In genomic region chr6:61886608-61887259, GRCh38 we compare ENCODE assay signal across 10 cellular contexts.
A peak's percentile ranks its signal among the peaks of the same experiment; 100 is the strongest.
DNase-seq lines count a peak whose midpoint lies in the region; ATAC-seq and TF ChIP-seq lines count a peak whose summit lies in the region.
"Had no signal": no experiment of that assay in that cellular context is flagged by ENCODE, and none has a peak within 500 bp of the region (broad histone marks: within the 10 kb centered on the region; RNA-seq: fewer than 3 reads in every experiment).

No MANE protein-coding gene starts in this region.

- no peaks in the 10 kb centered on the region for H3K9me3 Mint-ChIP-seq in progenitor cell of endocrine pancreas (ENCODE audit: low read depth)

- intact Hi-C loops in posterior vena cava (cut with DNase I), result loop anchor here in 1 of 2 donors (10.0 kb wide), 1 partner anchor 1638 kb away; no protein-coding TSS in a partner anchor

- peak overlapping the region; percentile 73 for H2AFZ ChIP-seq in SU-DHL-6 (ENCODE audit: low read depth, low read length, severe bottlenecking)

- TF ChIP-seq CTCF in SU-DHL-6 (IDR thresholded peaks at IDR 0.05; ENCODE audit: insufficient read depth, low read length, poor library complexity, severe bottlenecking) (peak; percentile 28), progenitor cell of endocrine pancreas (IDR thresholded peaks at IDR 0.05; ENCODE audit: unreplicated experiment) (peak; percentile 26)

- H3F3A ChIP-seq in SU-DHL-6 (ENCODE audit: insufficient read depth), result no peaks in the 10 kb centered on the region

- H3K27ac Mint-ChIP-seq in progenitor cell of endocrine pancreas, result no peak overlapping the region

- H3K27ac ChIP-seq in HUES48 (ENCODE audit: low read depth, low read length) (peak overlapping the region; percentile 7), SU-DHL-6 (ENCODE audit: low read depth, low read length) (no peak overlapping the region)
- H3K27ac ChIP-seq: gastroesophageal sphincter had no signal

- H3K36me3 ChIP-seq in HUES48 (ENCODE audit: control insufficient read depth, insufficient read depth, low read length) (no peaks in the 10 kb centered on the region), SU-DHL-6 (ENCODE audit: low read length) (no peaks in the 10 kb centered on the region)
- H3K36me3 ChIP-seq: gastroesophageal sphincter had no signal

- no peak overlapping the region for H3K4me3 Mint-ChIP-seq in progenitor cell of endocrine pancreas (ENCODE audit: low read depth)

- no peaks in the 10 kb centered on the region for H3K9me2 ChIP-seq in SU-DHL-6 (replicated peaks; ENCODE audit: insufficient read depth, low read length)

- H3K9me3 ChIP-seq in HUES48 (ENCODE audit: control insufficient read depth, insufficient read depth, low read length) (no peaks in the 10 kb centered on the region), SU-DHL-6 (ENCODE audit: insufficient read depth, low read length) (no peaks in the 10 kb centered on the region; the same call in 1 of the 2 replicates)
- H3K9me3 ChIP-seq: gastroesophageal sphincter had no signal

- DNase-seq in NCI-H2227 treated with DMSO at 0.1 percent for 48 hours (lab: John Stamatoyannopoulos, UW) (peak; percentile 7), NCI-H2227 (lab: John Stamatoyannopoulos, UW; ENCODE audit: unreplicated experiment) (no peak), progenitor cell of endocrine pancreas (ENCODE audit: low spot score, unreplicated experiment) (no peak), posterior vena cava (ENCODE audit: low spot score) (no peak)
- DNase-seq in activated T-cell treated with anti-CD3 and anti-CD28 coated beads, Interleukin-2, amount 50 U/mL, for 1 hour, result no peak
- DNase-seq: activated CD4-positive, CD25-positive, alpha-beta regulatory T cell treated with anti-CD3 and anti-CD28 coated beads, Interleukin-2, amount 50 U/mL, for 72 hours had no signal

- H3K27me3 Mint-ChIP-seq in progenitor cell of endocrine pancreas, result no peaks in the 10 kb centered on the region

- no peak overlapping the region for H3K4me3 ChIP-seq in HUES48 (ENCODE audit: low read depth, low read length)
- H3K4me3 ChIP-seq in SU-DHL-6 (ENCODE audit: insufficient read depth, low read length, poor library complexity, severe bottlenecking), result no peak overlapping the region
- H3K4me3 ChIP-seq: gastroesophageal sphincter had no signal

- no peaks in the 10 kb centered on the region for H3K36me3 Mint-ChIP-seq in progenitor cell of endocrine pancreas (ENCODE audit: insufficient read depth)

- H3K27me3 ChIP-seq in HUES48 (ENCODE audit: control insufficient read depth, insufficient read depth, low read length), result no peaks in the 10 kb centered on the region
- H3K27me3 ChIP-seq in SU-DHL-6 (ENCODE audit: low read length), result no peaks in the 10 kb centered on the region
- H3K27me3 ChIP-seq: gastroesophageal sphincter had no signal

- H3K4me2 ChIP-seq in SU-DHL-6 (ENCODE audit: low read depth, low read length, poor library complexity, severe bottlenecking), result peak overlapping the region; percentile 18

- no peak overlapping the region for H3K9ac ChIP-seq in HUES48 (ENCODE audit: low read depth, low read length)
- H3K9ac ChIP-seq in SU-DHL-6 (ENCODE audit: low read length), result no peak overlapping the region

- no peak for ATAC-seq in GM21619 (IDR thresholded peaks at IDR 0.05; ENCODE audit: unreplicated experiment)
- ATAC-seq: gastroesophageal sphincter had no signal

- H4K20me1 ChIP-seq in SU-DHL-6 (ENCODE audit: low read depth, low read length), result no peaks in the 10 kb centered on the region

- peaks cover 30% of the 10 kb centered on the region for H3K4me1 ChIP-seq in HUES48 (ENCODE audit: control insufficient read depth, insufficient read depth, low read length)
- H3K4me1 ChIP-seq: gastroesophageal sphincter had no signal

- H3K4me1 Mint-ChIP-seq in progenitor cell of endocrine pancreas (ENCODE audit: low read depth), result peaks cover 3% of the 10 kb centered on the region

- H3K79me2 ChIP-seq in SU-DHL-6 (ENCODE audit: insufficient read depth, low read length), result no peaks in the 10 kb centered on the region
